Comparison of ENCODE assay signal across 8 cellular contexts in genomic region chr14:68793734-68794129, GRCh38. TPM values are rescaled to one million over a fixed set of nuclear protein-coding genes. Genes with fewer than 3 reads are reported as not detected.
DNase-seq lines count a peak whose midpoint lies in the region; ATAC-seq lines count a peak whose summit lies in the region.

No MANE protein-coding gene starts in this region.

- H3K4me3 Mint-ChIP-seq in activated CD8-positive, alpha-beta memory T cell treated with anti-CD3 and anti-CD28 coated beads, Interleukin-2, amount 10 ng/mL, durations not matched to agents 7 days and 5 days = peak overlapping the region; percentile 87
- H3K4me3 Mint-ChIP-seq in activated naive CD8-positive, alpha-beta T cell = peak overlapping the region; percentile 99

- H3K4me1 Mint-ChIP-seq in activated CD8-positive, alpha-beta memory T cell treated with anti-CD3 and anti-CD28 coated beads, Interleukin-2, amount 10 ng/mL, durations not matched to agents 7 days and 5 days = peaks cover 45% of the 10 kb centered on the region
- peaks cover 46% of the 10 kb centered on the region for H3K4me1 Mint-ChIP-seq in activated naive CD8-positive, alpha-beta T cell (ENCODE audit: low read depth)

- peak overlapping the region; percentile 98 for H3K27ac ChIP-seq in iPS-18a (ENCODE audit: low read length)

- CTCF ChIA-PET in activated CD8-positive, alpha-beta memory T cell treated with anti-CD3 and anti-CD28 coated beads, Interleukin-2, amount 10 ng/mL, durations not matched to agents 7 days and 5 days (lab: Charles Lee) = interaction anchor here (6.7 to 9.6 kb wide), 2 partner anchors 13 to 21 kb away, joined by 79 to 237 read pairs; no protein-coding TSS in a partner anchor

- peaks cover 33% of the 10 kb centered on the region for H3K4me1 ChIP-seq in iPS-18a (ENCODE audit: control insufficient read depth, low read depth, low read length)

- H3K9ac ChIP-seq in iPS-18a (ENCODE audit: low read length) = peak overlapping the region; percentile 95

- no peaks in the 10 kb centered on the region for H3K9me3 Mint-ChIP-seq in activated CD8-positive, alpha-beta memory T cell treated with anti-CD3 and anti-CD28 coated beads, Interleukin-2, amount 10 ng/mL, durations not matched to agents 7 days and 5 days (ENCODE audit: low read depth)
- no peaks in the 10 kb centered on the region for H3K9me3 Mint-ChIP-seq in activated naive CD8-positive, alpha-beta T cell (ENCODE audit: low read depth)

- peaks cover 23% of the 10 kb centered on the region for H3K36me3 ChIP-seq in iPS-18a (ENCODE audit: control insufficient read depth, low read depth, low read length)

- peak overlapping the region; percentile 100 for H3K27ac Mint-ChIP-seq in activated CD8-positive, alpha-beta memory T cell treated with anti-CD3 and anti-CD28 coated beads, Interleukin-2, amount 10 ng/mL, durations not matched to agents 7 days and 5 days
- peak overlapping the region; percentile 100 for H3K27ac Mint-ChIP-seq in activated naive CD8-positive, alpha-beta T cell

- H3K27me3 ChIP-seq in iPS-18a (ENCODE audit: control insufficient read depth, insufficient read depth, low read length) = no peaks in the 10 kb centered on the region

- no peak for DNase-seq in activated CD8-positive, alpha-beta memory T cell treated with anti-CD3 and anti-CD28 coated beads, Interleukin-2, amount 10 ng/mL, durations not matched to agents 7 days and 5 days
- DNase-seq in activated CD8-positive, alpha-beta memory T cell treated with anti-CD3 and anti-CD28 coated beads, Interleukin-2, amount 50 U/mL, for 48 hours = no peak
- DNase-seq in stimulated activated CD4-positive, alpha-beta T cell treated with anti-CD3 and anti-CD28 coated beads, Interleukin-4, amount 100 ng/mL, for 24 hours = peak; percentile 60
- no peak for DNase-seq in T-helper 9 cell
- no peak for DNase-seq in mucosa of gallbladder (ENCODE audit: low spot score)

- H3K4me3 ChIP-seq in iPS-18a (ENCODE audit: low read length) = peak overlapping the region; percentile 90

- no peak for ATAC-seq in activated CD8-positive, alpha-beta memory T cell treated with anti-CD3 and anti-CD28 coated beads, Interleukin-2, amount 10 ng/mL, durations not matched to agents 7 days and 5 days
- no peak for ATAC-seq in HG02852 (IDR thresholded peaks at IDR 0.05; ENCODE audit: unreplicated experiment)

- no peaks in the 10 kb centered on the region for H3K9me3 ChIP-seq in iPS-18a (ENCODE audit: control insufficient read depth, low read depth, low read length)

- H3K27me3 Mint-ChIP-seq in activated CD8-positive, alpha-beta memory T cell treated with anti-CD3 and anti-CD28 coated beads, Interleukin-2, amount 10 ng/mL, durations not matched to agents 7 days and 5 days = no peaks in the 10 kb centered on the region
- no peaks in the 10 kb centered on the region for H3K27me3 Mint-ChIP-seq in activated naive CD8-positive, alpha-beta T cell

- peaks cover 33% of the 10 kb centered on the region for H3K36me3 Mint-ChIP-seq in activated CD8-positive, alpha-beta memory T cell treated with anti-CD3 and anti-CD28 coated beads, Interleukin-2, amount 10 ng/mL, durations not matched to agents 7 days and 5 days
- H3K36me3 Mint-ChIP-seq in activated naive CD8-positive, alpha-beta T cell = peaks cover 13% of the 10 kb centered on the region

RNA-seq across cellular contexts. Expression of gene ZFP36L1, which starts 0.9 kb away (rescaled TPM):
- total RNA-seq in activated CD8-positive, alpha-beta memory T cell treated with anti-CD3 and anti-CD28 coated beads, Interleukin-2, amount 10 ng/mL, durations not matched to agents 7 days and 5 days = 10 to 100 TPM; 53.6 to 85.6 TPM
- total RNA-seq in mucosa of gallbladder = 398 TPM
